In genomic region chr7:158829342-158830210, GRCh38 we compare ENCODE assay signal across 8 cellular contexts. TPM values are rescaled to one million over a fixed set of nuclear protein-coding genes. Genes with fewer than 3 reads are reported as not detected.
DNase-seq lines count a peak whose midpoint lies in the region; ATAC-seq and TF ChIP-seq lines count a peak whose summit lies in the region.

ESYT2 (minus strand) TSS chr7:158829509; CDS start chr7:158829418, 91 bp downstream.

- no peaks in the 10 kb centered on the region for H3K27me3 Mint-ChIP-seq in dendritic cell treated with granulocyte-macrophage colony-stimulating factor and Interleukin-4, amounts not matched to agents 40 ng/mL and 50 ng/mL, for 4 days

- TF ChIP-seq POLR2A in right lobe of liver (IDR thresholded peaks at IDR 0.05), result peak; percentile 98

- H3K36me3 ChIP-seq in right lobe of liver, result no peaks in the 10 kb centered on the region

- intact Hi-C loops in dendritic cell treated with granulocyte-macrophage colony-stimulating factor and Interleukin-4, amounts not matched to agents 40 ng/mL and 50 ng/mL, for 4 days (cut with micrococcal nuclease), result loop anchor here (1.0 to 5.0 kb wide), 5 partner anchors 11 to 148 kb away; partner anchors contain the start of genes DYNC2I1 and NCAPG2
- intact Hi-C loops in right lobe of liver (cut with DNase I), result loop anchor here in 1 of 2 donors (5.0 kb wide), 1 partner anchor 122 kb away; no protein-coding TSS in a partner anchor

- H3K27ac Mint-ChIP-seq in dendritic cell treated with granulocyte-macrophage colony-stimulating factor and Interleukin-4, amounts not matched to agents 40 ng/mL and 50 ng/mL, for 4 days, result peak within 1 kb of the TSS; percentile 98

- ATAC-seq in GM19328 (IDR thresholded peaks at IDR 0.05; ENCODE audit: unreplicated experiment), result peak; percentile 81
- ATAC-seq in HG03520 (IDR thresholded peaks at IDR 0.05; ENCODE audit: unreplicated experiment), result peak; percentile 78
- peak; percentile 91 to 95 (median 92) for ATAC-seq in right lobe of liver

- DNase-seq in NCI-H748 (lab: John Stamatoyannopoulos, UW; ENCODE audit: unreplicated experiment) (peak; percentile 96), right lobe of liver (peak; percentile 100)
- DNase-seq in activated CD4-positive, alpha-beta T cell treated with anti-CD3 and anti-CD28 coated beads, Interleukin-2, amount 50 U/mL, for 24 hours (ENCODE audit: low read depth in 1 of 2, low spot score in 1 of 2), result peak; percentile 99
- peak; percentile 99 to 100 for DNase-seq in stimulated activated CD4-positive, alpha-beta T cell treated with anti-CD3 and anti-CD28 coated beads, Interleukin-4, amount 100 ng/mL, for 48 hours (ENCODE audit: low read depth in 2 of 2)

- H3K36me3 Mint-ChIP-seq in dendritic cell treated with granulocyte-macrophage colony-stimulating factor and Interleukin-4, amounts not matched to agents 40 ng/mL and 50 ng/mL, for 4 days (ENCODE audit: low read depth), result peaks cover 6% of the 10 kb centered on the region

- H3K9me3 Mint-ChIP-seq in dendritic cell treated with granulocyte-macrophage colony-stimulating factor and Interleukin-4, amounts not matched to agents 40 ng/mL and 50 ng/mL, for 4 days, result no peaks in the 10 kb centered on the region

- no CpG with 5 or more reads among the region's 120 CpGs for WGBS in right lobe of liver (ENCODE audit: insufficient coverage, low coverage, low lambda C conversion rate, missing lambda C conversion rate)

- H3K9me3 ChIP-seq in right lobe of liver, result no peaks in the 10 kb centered on the region

- peak within 1 kb of the TSS; percentile 83 for H3K4me3 Mint-ChIP-seq in dendritic cell treated with granulocyte-macrophage colony-stimulating factor and Interleukin-4, amounts not matched to agents 40 ng/mL and 50 ng/mL, for 4 days

- H3K4me1 Mint-ChIP-seq in dendritic cell treated with granulocyte-macrophage colony-stimulating factor and Interleukin-4, amounts not matched to agents 40 ng/mL and 50 ng/mL, for 4 days (ENCODE audit: low read depth), result peaks cover 23% of the 10 kb centered on the region

- no peaks in the 10 kb centered on the region for H3K27me3 ChIP-seq in right lobe of liver

- TF ChIP-seq CTCF in C4-2B (conservative IDR thresholded peaks at IDR 0.05) (peak; percentile 33), right lobe of liver (IDR thresholded peaks at IDR 0.05) (peak in 3 of 4 donors; percentile 8 to 17 (median 13))

- H3K27ac ChIP-seq in C4-2B (peak within 1 kb of the TSS; percentile 92), right lobe of liver (peak within 1 kb of the TSS; percentile 93 to 99 (median 98))

- H3K4me3 ChIP-seq in right lobe of liver, result peak within 1 kb of the TSS; percentile 60 to 75 (median 71)

- peaks cover 0 to 7% (median 0%) of the 10 kb centered on the region in 4 donors for H3K4me1 ChIP-seq in right lobe of liver

RNA-seq across cellular contexts. Expression of gene ESYT2, which starts in this region (rescaled TPM):
- 10 to 100 TPM; 19.7 to 28.7 (median 24.2) TPM for total RNA-seq in right lobe of liver

Comparison
In these comparisons a context has a peak if more than half of its experiments do, and no peak if none do; other contexts are left out.
1. Peak in every context shown above with its lines: DNase-seq, ATAC-seq, H3K4me3 ChIP-seq and H3K27ac ChIP-seq.